Comparison of ENCODE assay signal across 8 cellular contexts in the genomic region with DNA sequence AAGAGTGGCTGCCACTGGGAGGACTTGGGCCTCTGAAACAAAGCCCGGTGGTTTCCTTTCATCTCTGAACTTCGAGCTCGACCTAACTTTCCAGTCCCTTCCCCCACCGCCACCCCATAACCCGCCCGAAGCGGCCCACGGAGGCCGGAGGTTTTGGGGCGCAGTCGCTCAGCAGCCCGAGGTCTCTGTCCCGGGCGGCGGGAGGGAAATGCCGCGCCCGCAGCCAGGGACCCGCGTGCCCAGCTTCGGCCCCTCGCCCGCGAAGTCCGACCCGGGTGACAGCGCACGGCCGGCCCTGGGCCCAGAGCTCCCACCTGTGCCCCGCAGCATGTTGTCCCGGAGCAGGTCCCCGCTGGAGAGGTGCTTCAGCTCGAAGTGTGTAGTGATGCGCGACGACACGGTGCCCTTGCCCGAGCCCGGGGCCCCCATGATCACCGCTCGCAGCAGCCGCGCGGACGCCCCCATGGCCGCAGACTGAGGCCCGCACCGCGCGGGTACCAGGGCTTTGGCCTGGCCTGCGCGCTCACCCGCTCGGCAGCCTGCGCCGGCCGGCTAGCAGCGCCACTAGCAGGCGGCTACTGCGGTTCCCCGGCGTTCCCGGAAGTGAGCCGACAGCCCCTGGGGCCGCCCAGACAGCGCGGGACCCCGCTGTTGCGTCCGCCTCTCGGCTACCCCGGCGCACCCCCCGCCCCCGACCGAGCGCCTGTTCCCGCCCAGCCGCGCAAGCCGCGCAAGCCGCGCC. TPM values are rescaled to one million over a fixed set of nuclear protein-coding genes. Genes with fewer than 3 reads are reported as not detected.
DNase-seq lines count a peak whose midpoint lies in the region; ATAC-seq and TF ChIP-seq lines count a peak whose summit lies in the region.

A gene (minus strand): TSS at position 580 of the 742 bp plus-strand sequence. CDS start 115 bp downstream, at position 465.

- H3K4me3 ChIP-seq in Jurkat, Clone E6-1 (ENCODE audit: low read length): peak within 1 kb of the TSS; percentile 76
- H3K4me3 ChIP-seq in fibroblast of pulmonary artery (replicated peaks; ENCODE audit: low read depth, low read length): peak within 1 kb of the TSS; percentile 70

- TF ChIP-seq CTCF in fibroblast of pulmonary artery (IDR thresholded peaks at IDR 0.05; ENCODE audit: low read length, missing control alignments) (peak; percentile 9), nephron (IDR thresholded peaks at IDR 0.05; ENCODE audit: unreplicated experiment in 3 of 3) (no peak)

- H3K9me3 Mint-ChIP-seq in nephron: no peaks in the 10 kb centered on the region
- no peaks in the 10 kb centered on the region for H3K9me3 Mint-ChIP-seq in stimulated activated naive CD8-positive, alpha-beta T cell treated with anti-CD3 and anti-CD28 coated beads, Interleukin-15, Interleukin-2, amounts not matched to agents 100 ng/mL and 50 ng/mL, for 24 hours

- DNase-seq in EH (ENCODE audit: low read depth) (peak; percentile 89), RPMI7951 (ENCODE audit: low read depth) (peak; percentile 83), fibroblast of pulmonary artery (ENCODE audit: low read depth) (peak; percentile 82)
- peak; percentile 71 for DNase-seq in Jurkat, Clone E6-1 (ENCODE audit: low read depth, low spot score)
- DNase-seq in activated T-helper 9 cell treated with anti-CD3 and anti-CD28 coated beads, Interleukin-2, amount 50 U/mL, for 16 hours (ENCODE audit: low read depth): peak; percentile 72

- peaks cover 5% of the 10 kb centered on the region for H3K36me3 Mint-ChIP-seq in nephron (ENCODE audit: low read depth)
- peaks cover 3% of the 10 kb centered on the region for H3K36me3 Mint-ChIP-seq in stimulated activated naive CD8-positive, alpha-beta T cell treated with anti-CD3 and anti-CD28 coated beads, Interleukin-15, Interleukin-2, amounts not matched to agents 100 ng/mL and 50 ng/mL, for 24 hours (ENCODE audit: low read depth)

- H3K4me1 Mint-ChIP-seq in nephron: peaks cover 16% of the 10 kb centered on the region
- peaks cover 44% of the 10 kb centered on the region for H3K4me1 Mint-ChIP-seq in stimulated activated naive CD8-positive, alpha-beta T cell treated with anti-CD3 and anti-CD28 coated beads, Interleukin-15, Interleukin-2, amounts not matched to agents 100 ng/mL and 50 ng/mL, for 24 hours (ENCODE audit: low read depth)

- H3K27me3 Mint-ChIP-seq in nephron (ENCODE audit: low read depth): no peaks in the 10 kb centered on the region
- no peaks in the 10 kb centered on the region for H3K27me3 Mint-ChIP-seq in stimulated activated naive CD8-positive, alpha-beta T cell treated with anti-CD3 and anti-CD28 coated beads, Interleukin-15, Interleukin-2, amounts not matched to agents 100 ng/mL and 50 ng/mL, for 24 hours

- H3K27ac Mint-ChIP-seq in nephron: peak within 1 kb of the TSS; percentile 86 to 97 (median 94)
- H3K27ac Mint-ChIP-seq in stimulated activated naive CD8-positive, alpha-beta T cell treated with anti-CD3 and anti-CD28 coated beads, Interleukin-15, Interleukin-2, amounts not matched to agents 100 ng/mL and 50 ng/mL, for 24 hours: peak within 1 kb of the TSS; percentile 90

- peak; percentile 88 for ATAC-seq in GM21619 (IDR thresholded peaks at IDR 0.05; ENCODE audit: unreplicated experiment)

- H3K4me3 Mint-ChIP-seq in nephron: peak within 1 kb of the TSS; percentile 89 to 95 (median 93)
- H3K4me3 Mint-ChIP-seq in stimulated activated naive CD8-positive, alpha-beta T cell treated with anti-CD3 and anti-CD28 coated beads, Interleukin-15, Interleukin-2, amounts not matched to agents 100 ng/mL and 50 ng/mL, for 24 hours: peak within 1 kb of the TSS; percentile 90

RNA-seq across cellular contexts. Expression of the gene that starts here (rescaled TPM):
- 41.0 TPM for polyA plus RNA-seq in Jurkat, Clone E6-1 (2012; ENCODE audit: insufficient read depth, insufficient read length)
- total RNA-seq in RPMI7951 (2014; rRNA removed; shearing (Covaris generic)): 57.7 and 70.5 TPM in 2 replicates

Comparison
In these comparisons a context has a peak if more than half of its experiments do, and no peak if none do; other contexts are left out.
1. Peak in every context shown above with its lines: DNase-seq, ATAC-seq and H3K4me3 ChIP-seq.